Comparison of ENCODE assay signal across 1 cellular context in the genomic region with DNA sequence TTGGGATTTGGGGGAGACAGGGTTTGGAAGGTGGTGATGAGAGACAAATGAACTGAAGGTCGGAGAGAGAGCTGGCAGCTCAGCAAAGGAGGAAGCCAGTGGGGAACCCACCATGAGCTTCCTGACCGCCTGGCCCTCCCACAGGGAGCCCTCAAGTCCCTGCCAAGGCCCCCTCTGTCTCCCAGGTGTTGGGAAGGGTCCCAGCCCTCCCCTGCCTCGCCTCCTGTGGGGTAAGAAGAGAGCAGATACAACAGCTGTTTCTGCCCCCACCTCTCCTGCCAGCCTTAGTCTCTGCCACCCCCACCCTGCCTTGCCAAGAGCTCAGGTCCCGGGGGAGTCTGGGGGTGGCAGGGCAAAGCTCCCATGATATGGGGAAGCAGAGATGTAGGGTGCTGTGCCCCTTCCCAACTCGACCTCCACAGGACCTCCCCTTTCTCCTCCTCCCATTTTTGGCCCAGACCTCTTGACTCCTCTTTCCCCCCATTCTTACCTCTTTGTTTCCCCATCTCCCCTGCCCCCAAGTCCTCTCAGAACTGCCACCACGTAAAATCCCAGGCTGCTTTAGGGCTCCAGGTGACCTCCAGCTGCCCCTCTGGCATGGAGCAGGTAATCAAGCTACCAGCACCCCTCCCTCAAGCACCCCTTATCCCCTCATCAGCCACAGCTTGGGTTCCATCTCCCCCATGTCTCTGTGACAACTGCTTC.
TF ChIP-seq lines count a peak whose summit lies in the region.

No MANE protein-coding gene starts in this region.

TF ChIP-seq in HepG2, 621 proteins besides CTCF, POLR2A, EP300 and RAD21:
- TF ChIP-seq RBFOX2 (IDR thresholded peaks at IDR 0.05; ENCODE audit: low read depth, low read length) (peak; percentile 52; the same call in 1 of the 2 replicates), ZNF749 (CRISPR knock-in tag; IDR thresholded peaks at IDR 0.05; ENCODE audit: borderline replicate concordance) (no peak), CREB1 (IDR thresholded peaks at IDR 0.05) (no peak), CREB1 (CRISPR knock-in tag; IDR thresholded peaks at IDR 0.05) (no peak), REL (CRISPR knock-in tag; conservative IDR thresholded peaks at IDR 0.05) (0 out of 2 replicates have a peak, but pooled peaks have one; percentile 69), ARHGAP35 (CRISPR knock-in tag; IDR thresholded peaks at IDR 0.05; ENCODE audit: borderline replicate concordance) (no peak), ZFP91 (CRISPR knock-in tag; IDR thresholded peaks at IDR 0.05; ENCODE audit: borderline replicate concordance) (0 out of 2 replicates have a peak, but pooled peaks have one; percentile 18), THRA (CRISPR knock-in tag; IDR thresholded peaks at IDR 0.05; ENCODE audit: borderline replicate concordance) (no peak), DPF2 (CRISPR knock-in tag; IDR thresholded peaks at IDR 0.05; ENCODE audit: borderline replicate concordance, low read depth) (no peak), ZNF891 (CRISPR knock-in tag; IDR thresholded peaks at IDR 0.05) (0 out of 2 replicates have a peak, but pooled peaks have one; percentile 37), PLRG1 (conservative IDR thresholded peaks at IDR 0.05) (no peak), AGO2 (optimal IDR thresholded peaks at IDR 0.05; ENCODE audit: low read depth, low read length) (peak; percentile 40), CHD4 (IDR thresholded peaks at IDR 0.05; ENCODE audit: borderline replicate concordance, low read length) (no peak), MEIS2 (CRISPR knock-in tag; IDR thresholded peaks at IDR 0.05) (no peak), POLR2G (IDR thresholded peaks at IDR 0.05; ENCODE audit: low read depth, low read length) (0 out of 2 replicates have a peak, but pooled peaks have one; percentile 49), ZNF124 (CRISPR knock-in tag; IDR thresholded peaks at IDR 0.05) (no peak), GATAD1 (CRISPR knock-in tag; IDR thresholded peaks at IDR 0.05) (no peak), FLYWCH1 (CRISPR knock-in tag; IDR thresholded peaks at IDR 0.05) (no peak), KAT8 (CRISPR knock-in tag; IDR thresholded peaks at IDR 0.05) (0 out of 2 replicates have a peak, but pooled peaks have one; percentile 10), NRL (CRISPR knock-in tag; IDR thresholded peaks at IDR 0.05; ENCODE audit: borderline replicate concordance) (0 out of 2 replicates have a peak, but pooled peaks have one; percentile 7), ZNF816 (CRISPR knock-in tag; IDR thresholded peaks at IDR 0.05; ENCODE audit: borderline replicate concordance) (no peak), ZBTB21 (CRISPR knock-in tag; IDR thresholded peaks at IDR 0.05) (no peak), PHF21A (CRISPR knock-in tag; IDR thresholded peaks at IDR 0.05) (0 out of 2 replicates have a peak, but pooled peaks have one; percentile 33), HDAC1 (CRISPR knock-in tag; IDR thresholded peaks at IDR 0.05) (0 out of 2 replicates have a peak, but pooled peaks have one; percentile 8), EEA1 (CRISPR knock-in tag; IDR thresholded peaks at IDR 0.05; ENCODE audit: borderline replicate concordance) (no peak), HNRNPL (IDR thresholded peaks at IDR 0.05; ENCODE audit: low read depth, low read length) (0 out of 2 replicates have a peak, but pooled peaks have one; percentile 46)
- TF ChIP-seq, protein P1, sequence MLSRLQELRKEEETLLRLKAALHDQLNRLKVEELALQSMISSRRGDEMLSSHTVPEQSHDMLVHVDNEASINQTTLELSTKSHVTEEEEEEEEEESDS (CRISPR knock-in tag; IDR thresholded peaks at IDR 0.05; ENCODE audit: borderline replicate concordance): no peak
- TF ChIP-seq, protein P2, sequence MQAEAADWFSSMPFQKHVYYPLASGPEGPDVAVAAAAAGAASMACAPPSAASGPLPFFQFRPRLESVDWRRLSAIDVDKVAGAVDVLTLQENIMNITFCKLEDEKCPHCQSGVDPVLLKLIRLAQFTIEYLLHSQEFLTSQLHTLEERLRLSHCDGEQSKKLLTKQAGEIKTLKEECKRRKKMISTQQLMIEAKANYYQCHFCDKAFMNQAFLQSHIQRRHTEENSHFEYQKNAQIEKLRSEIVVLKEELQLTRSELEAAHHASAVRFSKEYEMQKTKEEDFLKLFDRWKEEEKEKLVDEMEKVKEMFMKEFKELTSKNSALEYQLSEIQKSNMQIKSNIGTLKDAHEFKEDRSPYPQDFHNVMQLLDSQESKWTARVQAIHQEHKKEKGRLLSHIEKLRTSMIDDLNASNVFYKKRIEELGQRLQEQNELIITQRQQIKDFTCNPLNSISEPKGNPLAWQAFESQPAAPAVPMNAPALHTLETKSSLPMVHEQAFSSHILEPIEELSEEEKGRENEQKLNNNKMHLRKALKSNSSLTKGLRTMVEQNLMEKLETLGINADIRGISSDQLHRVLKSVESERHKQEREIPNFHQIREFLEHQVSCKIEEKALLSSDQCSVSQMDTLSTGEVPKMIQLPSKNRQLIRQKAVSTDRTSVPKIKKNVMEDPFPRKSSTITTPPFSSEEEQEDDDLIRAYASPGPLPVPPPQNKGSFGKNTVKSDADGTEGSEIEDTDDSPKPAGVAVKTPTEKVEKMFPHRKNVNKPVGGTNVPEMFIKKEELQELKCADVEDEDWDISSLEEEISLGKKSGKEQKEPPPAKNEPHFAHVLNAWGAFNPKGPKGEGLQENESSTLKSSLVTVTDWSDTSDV (CRISPR knock-in tag; IDR thresholded peaks at IDR 0.05): 0 out of 2 replicates have a peak, but pooled peaks have one; percentile 67
- TF ChIP-seq, protein P3, sequence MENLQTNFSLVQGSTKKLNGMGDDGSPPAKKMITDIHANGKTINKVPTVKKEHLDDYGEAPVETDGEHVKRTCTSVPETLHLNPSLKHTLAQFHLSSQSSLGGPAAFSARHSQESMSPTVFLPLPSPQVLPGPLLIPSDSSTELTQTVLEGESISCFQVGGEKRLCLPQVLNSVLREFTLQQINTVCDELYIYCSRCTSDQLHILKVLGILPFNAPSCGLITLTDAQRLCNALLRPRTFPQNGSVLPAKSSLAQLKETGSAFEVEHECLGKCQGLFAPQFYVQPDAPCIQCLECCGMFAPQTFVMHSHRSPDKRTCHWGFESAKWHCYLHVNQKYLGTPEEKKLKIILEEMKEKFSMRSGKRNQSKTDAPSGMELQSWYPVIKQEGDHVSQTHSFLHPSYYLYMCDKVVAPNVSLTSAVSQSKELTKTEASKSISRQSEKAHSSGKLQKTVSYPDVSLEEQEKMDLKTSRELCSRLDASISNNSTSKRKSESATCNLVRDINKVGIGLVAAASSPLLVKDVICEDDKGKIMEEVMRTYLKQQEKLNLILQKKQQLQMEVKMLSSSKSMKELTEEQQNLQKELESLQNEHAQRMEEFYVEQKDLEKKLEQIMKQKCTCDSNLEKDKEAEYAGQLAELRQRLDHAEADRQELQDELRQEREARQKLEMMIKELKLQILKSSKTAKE (CRISPR knock-in tag; IDR thresholded peaks at IDR 0.05; ENCODE audit: borderline replicate concordance): no peak
- TF ChIP-seq, protein P4, sequence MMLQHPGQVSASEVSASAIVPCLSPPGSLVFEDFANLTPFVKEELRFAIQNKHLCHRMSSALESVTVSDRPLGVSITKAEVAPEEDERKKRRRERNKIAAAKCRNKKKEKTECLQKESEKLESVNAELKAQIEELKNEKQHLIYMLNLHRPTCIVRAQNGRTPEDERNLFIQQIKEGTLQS (CRISPR knock-in tag; IDR thresholded peaks at IDR 0.05): no peak
